ENCODE assay signal across 1 cellular context in genomic region chr6:150068173-150068785, GRCh38.
TF ChIP-seq lines count a peak whose summit lies in the region.

No MANE protein-coding gene starts in this region.

TF ChIP-seq in HepG2, 621 proteins besides CTCF, POLR2A, EP300 and RAD21 (continued from another document):
- TF ChIP-seq ZBTB43 (CRISPR knock-in tag; conservative IDR thresholded peaks at IDR 0.05) (no peak), KDM5B (CRISPR knock-in tag; IDR thresholded peaks at IDR 0.05; ENCODE audit: borderline replicate concordance) (0 out of 2 replicates have a peak, but pooled peaks have one; percentile 0), DPF2 (CRISPR knock-in tag; IDR thresholded peaks at IDR 0.05; ENCODE audit: borderline replicate concordance, low read depth) (no peak), RBFOX2 (IDR thresholded peaks at IDR 0.05; ENCODE audit: low read depth, low read length) (no peak), ZNF362 (CRISPR knock-in tag; IDR thresholded peaks at IDR 0.05; ENCODE audit: borderline replicate concordance) (no peak), ZBED4 (CRISPR knock-in tag; IDR thresholded peaks at IDR 0.05; ENCODE audit: borderline replicate concordance) (no peak), KLF9 (CRISPR knock-in tag; IDR thresholded peaks at IDR 0.05; ENCODE audit: low read depth) (no peak), ZNF646 (CRISPR knock-in tag; IDR thresholded peaks at IDR 0.05) (no peak), KLF15 (CRISPR knock-in tag; IDR thresholded peaks at IDR 0.05; ENCODE audit: borderline replicate concordance) (0 out of 2 replicates have a peak, but pooled peaks have one; percentile 16), ZNF10 (CRISPR knock-in tag; IDR thresholded peaks at IDR 0.05; ENCODE audit: borderline replicate concordance, low read depth) (no peak), ZNF740 (CRISPR knock-in tag; IDR thresholded peaks at IDR 0.05) (no peak), DZIP1 (CRISPR knock-in tag; IDR thresholded peaks at IDR 0.05) (no peak)
